ENCODE assay signal across 10 cellular contexts in the genomic region with DNA sequence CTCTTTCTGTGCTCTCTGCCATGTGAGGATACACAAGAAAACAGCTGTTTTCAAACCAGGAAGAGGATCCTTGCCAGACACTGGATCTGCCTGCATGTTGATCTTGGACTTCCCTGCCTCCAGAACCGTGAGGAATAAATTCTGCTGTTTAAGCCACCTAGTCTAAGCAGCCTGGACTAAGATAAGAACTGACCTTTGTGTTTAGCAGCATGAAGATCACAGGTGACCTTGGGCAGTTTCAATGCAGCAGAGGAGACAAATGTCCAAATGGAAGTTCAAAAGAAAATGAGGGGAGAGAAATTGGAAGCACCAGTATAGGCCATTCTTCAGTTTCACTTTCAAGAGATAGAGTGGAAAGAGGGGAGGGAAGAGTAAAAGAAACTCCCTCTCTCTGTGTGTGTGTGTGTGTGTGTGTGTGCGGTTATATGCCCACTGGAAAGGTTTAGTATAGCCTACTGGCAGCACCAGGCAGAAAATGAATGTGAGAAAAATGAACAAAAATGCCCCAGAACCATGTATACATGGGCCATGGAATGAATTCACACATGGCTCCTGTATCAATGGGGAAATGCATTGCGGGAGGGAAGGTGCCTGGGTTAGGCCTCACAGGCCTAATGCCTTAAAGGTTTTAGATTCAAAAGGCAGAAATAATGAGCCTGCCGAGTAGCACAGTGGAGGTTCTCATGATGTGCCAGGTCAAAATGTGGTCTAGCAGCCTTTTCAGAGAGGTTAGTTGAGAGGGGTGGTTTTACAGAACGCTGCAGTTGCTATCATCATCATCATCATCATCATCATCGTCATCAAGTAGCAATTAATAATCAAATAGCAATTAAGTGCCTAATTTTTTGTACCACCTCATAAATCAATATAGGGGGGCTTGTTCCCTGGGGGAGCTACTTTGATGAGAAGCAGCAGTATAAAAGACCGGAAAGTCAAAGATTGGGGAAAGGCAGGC. TPM values are rescaled to one million over a fixed set of nuclear protein-coding genes. Genes with fewer than 3 reads are reported as not detected.
DNase-seq lines count a peak whose midpoint lies in the region; ATAC-seq and TF ChIP-seq lines count a peak whose summit lies in the region.
"Had no signal": no experiment of that assay in that cellular context is flagged by ENCODE, and none has a peak within 500 bp of the region (broad histone marks: within the 10 kb centered on the region; RNA-seq: fewer than 3 reads in every experiment).

No MANE protein-coding gene starts in this region.

- ATAC-seq in Right ventricle myocardium superior (ENCODE audit: poor library complexity) (no peak), left colon (peak; percentile 1), upper lobe of right lung (no peak), GM21786 (IDR thresholded peaks at IDR 0.05; ENCODE audit: unreplicated experiment) (no peak)

- H3K27ac ChIP-seq in cardiac muscle cell (no peak overlapping the region), upper lobe of right lung (no peak overlapping the region)

- H3K4me1 Mint-ChIP-seq in activated naive CD8-positive, alpha-beta T cell treated with anti-CD3 and anti-CD28 coated beads for 36 hours, result peaks cover 31% of the 10 kb centered on the region

- H3K4me3 Mint-ChIP-seq in activated naive CD8-positive, alpha-beta T cell treated with anti-CD3 and anti-CD28 coated beads for 36 hours, result no peak overlapping the region

- no peaks in the 10 kb centered on the region for H3K27me3 Mint-ChIP-seq in activated naive CD8-positive, alpha-beta T cell treated with anti-CD3 and anti-CD28 coated beads for 36 hours

- H3K9me3 Mint-ChIP-seq in activated naive CD8-positive, alpha-beta T cell treated with anti-CD3 and anti-CD28 coated beads for 36 hours, result no peaks in the 10 kb centered on the region
- H3K9me3 Mint-ChIP-seq: CD8-positive, alpha-beta memory T cell had no signal

- TF ChIP-seq CTCF in cardiac muscle cell (IDR thresholded peaks at IDR 0.05; ENCODE audit: low read depth, low read length), result no peak
- TF ChIP-seq CTCF in upper lobe of right lung (IDR thresholded peaks at IDR 0.05), result no peak

- H3K36me3 ChIP-seq in cardiac muscle cell, result no peaks in the 10 kb centered on the region
- H3K36me3 ChIP-seq in upper lobe of right lung, result no peaks in the 10 kb centered on the region

- H3K4me3 ChIP-seq in cardiac muscle cell (peak overlapping the region; percentile 82), upper lobe of right lung (peak overlapping the region; percentile 93)

- peaks cover 11% of the 10 kb centered on the region for H3K36me3 Mint-ChIP-seq in activated naive CD8-positive, alpha-beta T cell treated with anti-CD3 and anti-CD28 coated beads for 36 hours
- H3K36me3 Mint-ChIP-seq: CD8-positive, alpha-beta memory T cell had no signal

- no peak for DNase-seq in cardiac muscle cell (ENCODE audit: low read depth in 1 of 2, low spot score in 1 of 2)
- no peak for DNase-seq in Right ventricle myocardium superior
- peak; percentile 6 for DNase-seq in activated naive CD8-positive, alpha-beta T cell treated with anti-CD3 and anti-CD28 coated beads for 36 hours
- DNase-seq in left colon, result no peak
- no peak for DNase-seq in upper lobe of right lung
- DNase-seq in iPS-NIHi7 (ENCODE audit: extremely low spot score), result no peak
- no peak for DNase-seq in T-helper 9 cell
- DNase-seq: NCI-H1417 treated with DMSO at 0.1 percent for 48 hours had no signal

- H3K9me3 ChIP-seq in cardiac muscle cell (ENCODE audit: low read depth) (no peaks in the 10 kb centered on the region), upper lobe of right lung (no peaks in the 10 kb centered on the region)

- no peak overlapping the region for H3K27ac Mint-ChIP-seq in activated naive CD8-positive, alpha-beta T cell treated with anti-CD3 and anti-CD28 coated beads for 36 hours
- H3K27ac Mint-ChIP-seq: CD8-positive, alpha-beta memory T cell had no signal

- intact Hi-C loops in Right ventricle myocardium superior (cut with DNase I) (no loop called here), left colon (cut with DNase I, micrococcal nuclease) (loop anchor here in 1 of 2 donors (10.0 kb wide), 1 partner anchor 250 kb away; no protein-coding TSS in a partner anchor), upper lobe of right lung (cut with DNase I) (no loop called here)

- H3K4me1 ChIP-seq in cardiac muscle cell (ENCODE audit: low read depth), result peaks cover 13% of the 10 kb centered on the region
- peaks cover 7% of the 10 kb centered on the region for H3K4me1 ChIP-seq in upper lobe of right lung

- no peaks in the 10 kb centered on the region for H3K27me3 ChIP-seq in cardiac muscle cell
- H3K27me3 ChIP-seq in upper lobe of right lung, result no peaks in the 10 kb centered on the region

RNA-seq across cellular contexts. Expression of a gene that starts 1.1 kb away (rescaled TPM):
- total RNA-seq in cardiac muscle cell, result 23.4 and 26.6 TPM in 2 replicates
- polyA plus RNA-seq in cardiac muscle cell, result 17.1 and 19.2 TPM in 2 replicates
- 66.7 TPM for total RNA-seq in Right ventricle myocardium superior
- 10 to 100 TPM; 20.6 to 21.3 TPM for total RNA-seq in activated naive CD8-positive, alpha-beta T cell treated with anti-CD3 and anti-CD28 coated beads for 36 hours
- total RNA-seq in left colon, result 10 to 100 TPM; 64.4 to 67.2 TPM
- 17.8 TPM for total RNA-seq in upper lobe of right lung
